In the genomic region with DNA sequence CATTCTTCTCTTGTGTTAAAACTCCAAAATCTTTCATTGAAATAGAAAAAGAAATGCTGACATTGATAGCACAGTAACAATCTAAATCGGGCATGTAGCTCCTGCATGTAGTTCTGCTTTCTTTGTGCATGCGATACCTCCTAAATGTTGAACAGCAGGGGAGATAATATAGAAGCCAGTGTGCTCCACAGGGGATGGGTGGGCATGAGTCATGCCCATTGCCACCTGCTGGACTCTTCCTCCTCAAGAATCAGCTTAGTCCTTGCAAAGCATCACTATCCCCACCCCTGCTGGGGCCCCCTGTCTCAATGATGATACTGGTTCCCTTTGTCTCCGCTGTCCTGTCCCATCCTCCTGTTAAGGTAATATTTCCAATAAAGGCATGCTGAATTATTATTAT, we compare ENCODE assay signal across 19 cellular contexts.
"Had no signal": no experiment of that assay in that cellular context is flagged by ENCODE, and none has a peak within 500 bp of the region (broad histone marks: within the 10 kb centered on the region; RNA-seq: fewer than 3 reads in every experiment).

No MANE protein-coding gene starts in this region.

- H3K27ac ChIP-seq: HL-60, KMS-11, SJSA1, SK-N-MC had no signal

- H3K4me2 ChIP-seq: KMS-11 had no signal

- H3K4me1 ChIP-seq: SJSA1 had no signal

- DNase-seq: NCI-H1092 treated with DMSO at 0.1 percent for 48 hours, NCI-H146, NCI-H1694 treated with DMSO at 0.1 percent for 48 hours, NCI-H2029, NCI-H2081 treated with DMSO at 0.1 percent for 48 hours, NCI-H2171, NCI-H226, NCI-H524, NCI-H526 treated with DMSO at 0.1 percent for 48 hours, NCI-H774, Right ventricle myocardium superior, RPMI8226, SIG-M5, T-helper 2 cell had no signal

- H3K36me3 ChIP-seq: SJSA1 had no signal

- H3K9ac ChIP-seq: KMS-11 had no signal

- H3K27me3 ChIP-seq: SJSA1 had no signal

- H3K9me3 ChIP-seq: SJSA1 had no signal

- ATAC-seq: K562 had no signal

- H3K4me3 ChIP-seq: K562, SJSA1, SK-N-MC had no signal
